In genomic region chr10:104333037-104333727, GRCh38 we compare ENCODE assay signal across 8 cellular contexts. TPM values are rescaled to one million over a fixed set of nuclear protein-coding genes. Genes with fewer than 3 reads are reported as not detected.
A peak's percentile ranks its signal among the peaks of the same experiment; 100 is the strongest.
DNase-seq lines count a peak whose midpoint lies in the region; ATAC-seq and TF ChIP-seq lines count a peak whose summit lies in the region.

No MANE protein-coding gene starts in this region.

- H3K4me1 ChIP-seq in adrenal gland (replicated peaks in 1 of 2) (peaks cover 37 to 68% of the 10 kb centered on the region in 2 donors), muscle layer of colon (ENCODE audit: insufficient read depth, low read length) (peaks cover 81% of the 10 kb centered on the region), subcutaneous abdominal adipose tissue (ENCODE audit: control insufficient read depth in 5 of 5, insufficient read depth in 5 of 5, low read length in 5 of 5) (peaks cover 37 to 97% (median 71%) of the 10 kb centered on the region in 5 donors)

- no peak for TF ChIP-seq CTCF in adrenal gland (IDR thresholded peaks at IDR 0.05)
- no peak for TF ChIP-seq CTCF in GM13976 (IDR thresholded peaks at IDR 0.05; ENCODE audit: borderline replicate concordance, control extremely low read depth, extremely low read depth, insufficient read depth, missing control alignments)

- H3K27ac ChIP-seq in adrenal gland (peak overlapping the region in 2 of 5 donors; percentile 48 to 88), muscle layer of colon (ENCODE audit: low read depth, low read length) (peak overlapping the region; percentile 38), subcutaneous abdominal adipose tissue (ENCODE audit: low read depth, low read length) (peak overlapping the region; percentile 94), caudate nucleus (ENCODE audit: low read depth, low read length) (no peak overlapping the region)

- intact Hi-C loops in activated CD4-positive, alpha-beta T cell treated with anti-CD3 and anti-CD28 coated beads for 36 hours (cut with DNase I, micrococcal nuclease): no loop called here
- intact Hi-C loops in adrenal gland (cut with DNase I): no loop called here

- CTCF ChIA-PET in activated CD4-positive, alpha-beta T cell treated with anti-CD3 and anti-CD28 coated beads for 36 hours (lab: Charles Lee): interaction anchor here (1.1 to 1.2 kb wide), 3 partner anchors 17 to 47 kb away, joined by 3 to 4 read pairs (median 3); no protein-coding TSS in a partner anchor

- H3K4me3 ChIP-seq in adrenal gland (no peak overlapping the region), muscle layer of colon (ENCODE audit: low read depth in 1 of 2, low read length in 2 of 2) (no peak overlapping the region), subcutaneous abdominal adipose tissue (ENCODE audit: low read depth in 1 of 5, low read length in 5 of 5) (no peak overlapping the region)

- no peak overlapping the region for H3K9ac ChIP-seq in muscle layer of colon (ENCODE audit: low read length)
- no peak overlapping the region for H3K9ac ChIP-seq in subcutaneous abdominal adipose tissue (ENCODE audit: low read length in 5 of 5)

- no peaks in the 10 kb centered on the region for H3K9me3 ChIP-seq in adrenal gland (replicated peaks in 1 of 3)
- no peaks in the 10 kb centered on the region for H3K9me3 ChIP-seq in muscle layer of colon (ENCODE audit: low read length)
- no peaks in the 10 kb centered on the region for H3K9me3 ChIP-seq in subcutaneous abdominal adipose tissue (ENCODE audit: control insufficient read depth in 5 of 5, low read length in 5 of 5)

- no peaks in the 10 kb centered on the region for H3K9me3 Mint-ChIP-seq in activated CD4-positive, alpha-beta T cell treated with anti-CD3 and anti-CD28 coated beads for 36 hours (ENCODE audit: low read depth)

- H3K27ac Mint-ChIP-seq in activated CD4-positive, alpha-beta T cell treated with anti-CD3 and anti-CD28 coated beads for 36 hours: peak overlapping the region; percentile 85

- WGBS in adrenal gland, 4 donors: 79 to 85% (median 82%) methylated on average over 12 to 13 of the region's 13 CpGs

- no peaks in the 10 kb centered on the region for H3K27me3 Mint-ChIP-seq in activated CD4-positive, alpha-beta T cell treated with anti-CD3 and anti-CD28 coated beads for 36 hours

- H3K27me3 ChIP-seq in adrenal gland: no peaks in the 10 kb centered on the region
- no peaks in the 10 kb centered on the region for H3K27me3 ChIP-seq in muscle layer of colon (ENCODE audit: control insufficient read depth in 1 of 2, insufficient read depth in 2 of 2, low read length in 2 of 2)
- H3K27me3 ChIP-seq in subcutaneous abdominal adipose tissue (ENCODE audit: control insufficient read depth in 5 of 5, insufficient read depth in 4 of 5, low read length in 5 of 5): no peaks in the 10 kb centered on the region

- in situ Hi-C loops in GM13976 (cut with MboI; ENCODE audit: low sequenced_read_pairs, unreplicated experiment): no loop called here

- peaks cover 25% of the 10 kb centered on the region for H3K36me3 Mint-ChIP-seq in activated CD4-positive, alpha-beta T cell treated with anti-CD3 and anti-CD28 coated beads for 36 hours (ENCODE audit: low read depth)

- ATAC-seq in activated CD4-positive, alpha-beta T cell treated with anti-CD3 and anti-CD28 coated beads for 36 hours: no peak
- ATAC-seq in HG03521 (IDR thresholded peaks at IDR 0.05; ENCODE audit: unreplicated experiment): no peak

- peaks cover 81% of the 10 kb centered on the region for H3K4me1 Mint-ChIP-seq in activated CD4-positive, alpha-beta T cell treated with anti-CD3 and anti-CD28 coated beads for 36 hours

- TF ChIP-seq POLR2A in adrenal gland (IDR thresholded peaks at IDR 0.05): no peak

- H3K36me3 ChIP-seq in adrenal gland (replicated peaks in 1 of 2): no peaks in the 10 kb centered on the region
- H3K36me3 ChIP-seq in muscle layer of colon (ENCODE audit: insufficient read depth, low read length): no peaks in the 10 kb centered on the region
- H3K36me3 ChIP-seq in subcutaneous abdominal adipose tissue (ENCODE audit: control insufficient read depth in 5 of 5, insufficient read depth in 5 of 5, low read length in 5 of 5): peaks cover 0 to 4% (median 0%) of the 10 kb centered on the region in 5 donors

- POLR2A ChIA-PET in activated CD4-positive, alpha-beta T cell treated with anti-CD3 and anti-CD28 coated beads for 36 hours (lab: Charles Lee): interaction anchor here (1.0 kb wide), 1 partner anchor 18 kb away, joined by 3 read pairs; no protein-coding TSS in a partner anchor

- peak; percentile 73 for DNase-seq in activated CD4-positive, alpha-beta T cell treated with anti-CD3 and anti-CD28 coated beads for 36 hours
- DNase-seq in adrenal gland: peak in 4 of 7 donors; percentile 14 to 68 (median 28)
- no peak for DNase-seq in caudate nucleus (lab: John Stamatoyannopoulos, UW)
- no peak for DNase-seq in epidermal melanocyte (ENCODE audit: insufficient read length, low spot score)
- DNase-seq in GM13976 (ENCODE audit: low spot score): no peak

- peak overlapping the region; percentile 38 for H3K4me3 Mint-ChIP-seq in activated CD4-positive, alpha-beta T cell treated with anti-CD3 and anti-CD28 coated beads for 36 hours

RNA-seq across cellular contexts. Expression of gene ITPRIP, which starts 5.1 kb away (rescaled TPM):
- total RNA-seq in activated CD4-positive, alpha-beta T cell treated with anti-CD3 and anti-CD28 coated beads for 36 hours: 10 to 100 TPM; 20.3 to 21.6 TPM
- 10 to 100 TPM; 18.3 to 27.0 (median 21.9) TPM for total RNA-seq in adrenal gland
- 10 to 100 TPM; 11.4 to 13.1 (median 12.1) TPM for polyA plus RNA-seq in adrenal gland

RNA-seq across cellular contexts. Expression of gene CFAP58, which starts 20.5 kb away (rescaled TPM):
- total RNA-seq in activated CD4-positive, alpha-beta T cell treated with anti-CD3 and anti-CD28 coated beads for 36 hours: under 1 TPM; 0.60 to 0.64 TPM
- 1 to 10 TPM in 2 of 8 donors, under 1 TPM in 6; 0.11 to 2.9 (median 0.67) TPM for total RNA-seq in adrenal gland
- polyA plus RNA-seq in adrenal gland: 1 to 10 TPM in 2 of 3 donors, under 1 TPM in 1; 0.42 to 1.3 (median 1.1) TPM

Comparison
In these comparisons a context has a peak if more than half of its experiments do, and no peak if none do; other contexts are left out.
1. DNase-seq: peak in activated CD4-positive, alpha-beta T cell treated with anti-CD3 and anti-CD28 coated beads for 36 hours (single experiment) and adrenal gland (4 of 7); none in caudate nucleus (0 of 61), epidermal melanocyte (single experiment) and GM13976 (single experiment).